8 cellular contexts compared by ENCODE assay signal in the genomic region with DNA sequence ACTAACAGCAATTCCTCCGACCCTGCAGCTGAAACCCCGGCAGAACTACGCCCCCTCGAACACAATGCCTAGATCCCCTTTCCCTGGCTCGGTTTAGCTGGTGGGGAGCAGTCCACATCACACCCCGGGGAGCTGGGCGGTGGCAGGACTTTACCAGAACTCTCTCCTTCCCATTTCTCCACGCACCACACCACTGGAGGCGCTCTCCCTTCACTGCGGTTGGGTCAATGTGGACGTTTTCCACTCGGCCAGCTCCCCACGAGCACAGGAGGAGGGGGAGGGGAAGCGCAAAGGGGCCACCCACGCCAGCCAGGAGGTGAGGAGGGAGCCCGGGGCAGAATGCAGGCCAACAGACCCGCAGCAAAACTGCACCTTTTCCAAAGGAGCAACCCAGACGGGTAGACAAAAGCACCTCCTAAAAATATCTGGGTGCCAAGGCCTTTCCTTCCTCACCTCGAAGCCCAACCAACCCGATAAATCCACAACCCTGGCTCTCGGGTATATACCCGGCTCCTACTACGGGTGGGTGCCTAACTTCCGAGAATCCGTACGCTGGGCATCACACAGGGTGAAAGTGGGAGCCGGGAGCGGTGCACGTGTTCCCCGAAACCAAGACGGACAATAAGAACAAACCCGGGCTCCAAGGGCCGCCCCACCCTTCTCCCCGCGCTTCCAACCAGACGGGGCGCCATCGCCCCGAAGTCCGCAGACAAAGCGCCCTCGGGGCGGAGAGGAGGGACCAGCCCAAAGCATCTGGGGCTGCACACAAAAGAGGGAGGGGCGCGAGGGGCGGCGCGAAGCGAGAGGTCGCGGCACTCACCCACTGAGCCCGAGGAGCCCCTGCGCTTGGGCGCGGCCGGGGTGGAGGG. TPM values are rescaled to one million over a fixed set of nuclear protein-coding genes. Genes with fewer than 3 reads are reported as not detected.
A peak's percentile ranks its signal among the peaks of the same experiment; 100 is the strongest.
DNase-seq lines count a peak whose midpoint lies in the region; ATAC-seq and TF ChIP-seq lines count a peak whose summit lies in the region.

No MANE protein-coding gene starts in this region.

- H3K4me1 ChIP-seq in CD8-positive, alpha-beta T cell (ENCODE audit: insufficient read depth, low read length), result peaks cover 53% of the 10 kb centered on the region
- H3K4me1 ChIP-seq in heart right ventricle, result peaks cover 0 to 64% (median 39%) of the 10 kb centered on the region in 9 donors
- H3K4me1 ChIP-seq in trophoblast cell (ENCODE audit: control insufficient read depth in 1 of 2, insufficient read depth in 2 of 2, low read length in 2 of 2), result peaks cover 4% of the 10 kb centered on the region in 2 experiments
- peaks cover 0 to 9% of the 10 kb centered on the region in 2 donors for H3K4me1 ChIP-seq in uterus

- DNase-seq in CD8-positive, alpha-beta T cell, result peak; percentile 21 to 71 (median 54)
- DNase-seq in NCI-H1105 treated with DMSO at 0.1 percent for 48 hours (lab: John Stamatoyannopoulos, UW) (peak; percentile 54), SW480 (ENCODE audit: low spot score) (peak; percentile 87), amniotic stem cell (lab: John Stamatoyannopoulos, UW) (peak; percentile 77), heart right ventricle (peak; percentile 86 to 93), trophoblast cell (peak; percentile 52 to 79), uterus (peak; percentile 92 to 93)

- H3K27ac ChIP-seq in CD8-positive, alpha-beta T cell (ENCODE audit: low read depth, low read length), result peak overlapping the region; percentile 83
- peak overlapping the region; percentile 90 to 99 (median 98) for H3K27ac ChIP-seq in heart right ventricle
- H3K27ac ChIP-seq in trophoblast cell (ENCODE audit: low read depth, low read length), result peak overlapping the region; percentile 86
- peak overlapping the region; percentile 98 for H3K27ac ChIP-seq in uterus

- H3K36me3 Mint-ChIP-seq in CD8-positive, alpha-beta T cell, result peaks cover 8% of the 10 kb centered on the region

- H3K4me3 Mint-ChIP-seq in CD8-positive, alpha-beta T cell, result peak overlapping the region; percentile 92

- no peak for TF ChIP-seq CTCF in CD8-positive, alpha-beta T cell (IDR thresholded peaks at IDR 0.05)
- TF ChIP-seq CTCF in heart right ventricle (IDR thresholded peaks at IDR 0.05) (peak; percentile 42 to 83 (median 59)), uterus (IDR thresholded peaks at IDR 0.05) (peak; percentile 43 to 83 (median 76))

- no peaks in the 10 kb centered on the region for H3K27me3 ChIP-seq in CD8-positive, alpha-beta T cell (ENCODE audit: insufficient read depth, low read length)
- H3K27me3 ChIP-seq in heart right ventricle (no peaks in the 10 kb centered on the region), trophoblast cell (ENCODE audit: insufficient read depth, low read length) (no peaks in the 10 kb centered on the region), uterus (no peaks in the 10 kb centered on the region)

- H4K12ac ChIP-seq in trophoblast cell (ENCODE audit: low read depth, low read length), result peak overlapping the region; percentile 93

- peak overlapping the region; percentile 85 for H3K18ac ChIP-seq in trophoblast cell (ENCODE audit: low read length)

- H3K27ac Mint-ChIP-seq in CD8-positive, alpha-beta T cell, result peak overlapping the region; percentile 92

- no peak overlapping the region for H2BK12ac ChIP-seq in trophoblast cell (ENCODE audit: low read length)

- ATAC-seq in CD8-positive, alpha-beta T cell, result peak; percentile 4
- peak; percentile 6 for ATAC-seq in GM21528 (IDR thresholded peaks at IDR 0.05; ENCODE audit: low FRiP score, unreplicated experiment)
- ATAC-seq in heart right ventricle, result peak; percentile 42 to 78 (median 67)

- H3K79me2 ChIP-seq in trophoblast cell (ENCODE audit: control insufficient read depth, insufficient read depth, low read length, poor library complexity), result peaks cover 24% of the 10 kb centered on the region

- peak overlapping the region; percentile 89 for H2AFZ ChIP-seq in trophoblast cell (ENCODE audit: insufficient read depth, low read length, poor library complexity)

- H3K14ac ChIP-seq in trophoblast cell (ENCODE audit: low read length), result peak overlapping the region; percentile 97

- H3K4me3 ChIP-seq in CD8-positive, alpha-beta T cell (ENCODE audit: low read depth, low read length), result peak overlapping the region; percentile 79
- peak overlapping the region; percentile 73 to 91 (median 84) for H3K4me3 ChIP-seq in heart right ventricle
- H3K4me3 ChIP-seq in trophoblast cell (ENCODE audit: low read depth, low read length), result peak overlapping the region; percentile 98
- H3K4me3 ChIP-seq in uterus, result peak overlapping the region; percentile 75 to 81

- H3K36me3 ChIP-seq in CD8-positive, alpha-beta T cell (ENCODE audit: insufficient read depth, low read length), result no peaks in the 10 kb centered on the region
- H3K36me3 ChIP-seq in heart right ventricle (no peaks in the 10 kb centered on the region), trophoblast cell (ENCODE audit: control insufficient read depth in 1 of 2, insufficient read depth in 2 of 2, low read length in 2 of 2) (no peaks in the 10 kb centered on the region), uterus (no peaks in the 10 kb centered on the region)

- intact Hi-C loops in CD8-positive, alpha-beta T cell (cut with DNase I, micrococcal nuclease), result loop anchor here (1.0 to 10.0 kb wide), 9 partner anchors 11 to 494 kb away; partner anchors contain the start of genes CLHC1 (in 1 of the 2) and RPS27A (in 1 of the 2)
- intact Hi-C loops in heart right ventricle (cut with DNase I), result loop anchor here in 8 of 10 donors (2.0 to 10.0 kb wide), 5 partner anchors 37 to 120 kb away; no protein-coding TSS in a partner anchor
- intact Hi-C loops in uterus (cut with DNase I; ENCODE audit: low total_unique reads), result no loop called here

- H3K4me1 Mint-ChIP-seq in CD8-positive, alpha-beta T cell (ENCODE audit: low read depth), result peaks cover 65% of the 10 kb centered on the region

- 1 to 2% methylated on average over 56 of the region's 56 CpGs for WGBS in heart right ventricle, 2 donors
- no CpG with 5 or more reads among the region's 56 CpGs for WGBS in trophoblast cell (ENCODE audit: extremely low coverage, insufficient coverage, insufficient read length)

- no peaks in the 10 kb centered on the region for H3K9me3 Mint-ChIP-seq in CD8-positive, alpha-beta T cell

- H3K23ac ChIP-seq in trophoblast cell (ENCODE audit: low read length), result no peak overlapping the region

- H4K91ac ChIP-seq in trophoblast cell (ENCODE audit: low read depth, low read length), result peak overlapping the region; percentile 98

- TF ChIP-seq POLR2A in uterus (IDR thresholded peaks at IDR 0.05), result peak; percentile 44 to 73

- CTCF ChIA-PET in CD8-positive, alpha-beta T cell (lab: Charles Lee), result interaction anchor here (0.6 to 4.8 kb wide), 13 partner anchors 11 to 126 kb away, joined by 3 to 39 read pairs (median 5); no protein-coding TSS in a partner anchor

- POLR2A ChIA-PET in CD8-positive, alpha-beta T cell (lab: Charles Lee), result interaction anchor here (0.8 to 2.9 kb wide), 10 partner anchors 9 to 183 kb away, joined by 3 to 15 read pairs (median 4); partner anchors contain the start of genes CLHC1 and RPS27A

- peaks cover 19% of the 10 kb centered on the region for H3K79me1 ChIP-seq in trophoblast cell (ENCODE audit: low read length)

- peak overlapping the region; percentile 90 for H4K8ac ChIP-seq in trophoblast cell (ENCODE audit: low read depth, low read length)

- peak overlapping the region; percentile 93 for H2BK5ac ChIP-seq in trophoblast cell (ENCODE audit: low read depth, low read length, poor library complexity)

- H3K4me2 ChIP-seq in trophoblast cell (ENCODE audit: low read length), result peak overlapping the region; percentile 82

- H2AK5ac ChIP-seq in trophoblast cell (ENCODE audit: low read length), result peak overlapping the region; percentile 98

- peak overlapping the region; percentile 65 for H2BK120ac ChIP-seq in trophoblast cell (ENCODE audit: insufficient read depth, low read length, poor library complexity)

- H3K9ac ChIP-seq in trophoblast cell (ENCODE audit: low read length), result peak overlapping the region; percentile 97

- no peaks in the 10 kb centered on the region for H3K27me3 Mint-ChIP-seq in CD8-positive, alpha-beta T cell (ENCODE audit: low read depth)

- peak overlapping the region; percentile 100 for H3K4ac ChIP-seq in trophoblast cell (ENCODE audit: low read depth, low read length)

- no peaks in the 10 kb centered on the region for H3K9me3 ChIP-seq in CD8-positive, alpha-beta T cell (ENCODE audit: low read length)
- H3K9me3 ChIP-seq in heart right ventricle (no peaks in the 10 kb centered on the region), trophoblast cell (ENCODE audit: insufficient read depth, low read depth, low read length) (no peaks in the 10 kb centered on the region), uterus (no peaks in the 10 kb centered on the region)

RNA-seq across cellular contexts. Expression of gene RTN4, which starts 1.1 kb away (rescaled TPM):
- total RNA-seq in CD8-positive, alpha-beta T cell, result 10 to 100 TPM; 79.7 to 81.7 TPM
- total RNA-seq in heart right ventricle (100 to 1,000 TPM in 5 of 10 donors, 10 to 100 TPM in 5; 40.6 to 163 (median 95.3) TPM), uterus (100 to 1,000 TPM; 119 to 205 (median 154) TPM)
- 100 to 1,000 TPM in 1 of 2 donors, 10 to 100 TPM in 1; 82.8 to 126 TPM for polyA plus RNA-seq in heart right ventricle
- 687 and 700 TPM in 2 replicates for polyA plus RNA-seq in trophoblast cell (2013)

Comparison
In these comparisons a context has a peak if more than half of its experiments do, and no peak if none do; other contexts are left out.
1. Peak in every context shown above with its lines: DNase-seq, ATAC-seq, H3K4me3 ChIP-seq and H3K27ac ChIP-seq.
2. ATAC-seq: peak in every context shown above with its lines; median percentile 67 in heart right ventricle; 6 in GM21528; 4 in CD8-positive, alpha-beta T cell.